9 cellular contexts compared by ENCODE assay signal in genomic region chr12:95204141-95204866, GRCh38. TPM values are rescaled to one million over a fixed set of nuclear protein-coding genes. Genes with fewer than 3 reads are reported as not detected.
DNase-seq lines count a peak whose midpoint lies in the region; ATAC-seq, FAIRE-seq and TF ChIP-seq lines count a peak whose summit lies in the region.
"Had no signal": no experiment of that assay in that cellular context is flagged by ENCODE, and none has a peak within 500 bp of the region (broad histone marks: within the 10 kb centered on the region; RNA-seq: fewer than 3 reads in every experiment).

No MANE protein-coding gene starts in this region.

- H3K27me3 ChIP-seq in RWPE2 (ENCODE audit: insufficient read depth, poor library complexity, severe bottlenecking) (no peaks in the 10 kb centered on the region), HAP-1 (ENCODE audit: low read depth) (no peaks in the 10 kb centered on the region)

- H3K36me3 ChIP-seq in RWPE2 (ENCODE audit: low read depth) (peaks cover 18% of the 10 kb centered on the region), HAP-1 (replicated peaks) (no peaks in the 10 kb centered on the region)

- TF ChIP-seq POLR2A in GM12892 (IDR thresholded peaks at IDR 0.05; ENCODE audit: low read depth, low read length), result no peak

- peak overlapping the region; percentile 17 for H3K4me3 ChIP-seq in RWPE2 (ENCODE audit: severe bottlenecking)
- H3K4me3 ChIP-seq in foreskin fibroblast (ENCODE audit: low read depth in 1 of 2, low read length in 2 of 2), result no peak overlapping the region
- H3K4me3 ChIP-seq in HAP-1, result no peak overlapping the region

- DNase-seq in GM12892 (ENCODE audit: insufficient read length) (no peak), RWPE2 (ENCODE audit: low spot score) (peak; percentile 98), foreskin fibroblast (peak; percentile 81 to 84), renal cortical epithelial cell (ENCODE audit: low read depth) (peak; percentile 97), NCI-H2081 treated with DMSO at 0.1 percent for 48 hours (lab: John Stamatoyannopoulos, UW) (no peak), HAP-1 (ENCODE audit: low spot score in 2 of 2) (no peak)
- DNase-seq: naive B cell had no signal

- ATAC-seq in RWPE2 (ENCODE audit: low read depth) (peak; percentile 81), GM19463 (IDR thresholded peaks at IDR 0.05; ENCODE audit: unreplicated experiment) (no peak), GM18520 (IDR thresholded peaks at IDR 0.05; ENCODE audit: unreplicated experiment) (no peak)

- TF ChIP-seq CTCF in RWPE2 (IDR thresholded peaks at IDR 0.05; ENCODE audit: poor library complexity, severe bottlenecking) (no peak), foreskin fibroblast (IDR thresholded peaks at IDR 0.05; ENCODE audit: low read depth, low read length) (no peak)

- no peaks in the 10 kb centered on the region for H3K9me3 ChIP-seq in RWPE2 (ENCODE audit: severe bottlenecking)
- H3K9me3 ChIP-seq in HAP-1, result no peaks in the 10 kb centered on the region

- H3K4me1 ChIP-seq in RWPE2 (ENCODE audit: insufficient read depth, poor library complexity, severe bottlenecking), result peaks cover 70% of the 10 kb centered on the region
- H3K4me1 ChIP-seq in HAP-1, result peaks cover 29% of the 10 kb centered on the region

- peak overlapping the region; percentile 100 for H3K27ac ChIP-seq in RWPE2 (ENCODE audit: poor library complexity, severe bottlenecking)

- in situ Hi-C loops in HAP-1 (cut with MboI; ENCODE audit: low sequenced_read_pairs), result no loop called here

- FAIRE-seq in GM12892 (lab: Jason Lieb, UNC), result peak; percentile 82

RNA-seq across cellular contexts. Expression of gene FGD6, which starts 13.0 kb away (rescaled TPM):
- 6.3 TPM for polyA plus RNA-seq in GM12892 (2012; ENCODE audit: missing spikeins)
- 33.9 and 58.3 TPM in 2 replicates for total RNA-seq in renal cortical epithelial cell

RNA-seq across cellular contexts. Expression of gene VEZT, which starts 13.3 kb away (rescaled TPM):
- polyA plus RNA-seq in GM12892 (2012; ENCODE audit: missing spikeins), result 58.4 TPM
- total RNA-seq in renal cortical epithelial cell, result 156 and 176 TPM in 2 replicates

Comparison
In these comparisons a context has a peak if more than half of its experiments do, and no peak if none do; other contexts are left out.
1. DNase-seq: peak in RWPE2 (single experiment), foreskin fibroblast (2 of 2) and renal cortical epithelial cell (single experiment); none in GM12892 (single experiment), NCI-H2081 treated with DMSO at 0.1 percent for 48 hours (single experiment) and HAP-1 (0 of 2).